11 cellular contexts compared by ENCODE assay signal in the genomic region with DNA sequence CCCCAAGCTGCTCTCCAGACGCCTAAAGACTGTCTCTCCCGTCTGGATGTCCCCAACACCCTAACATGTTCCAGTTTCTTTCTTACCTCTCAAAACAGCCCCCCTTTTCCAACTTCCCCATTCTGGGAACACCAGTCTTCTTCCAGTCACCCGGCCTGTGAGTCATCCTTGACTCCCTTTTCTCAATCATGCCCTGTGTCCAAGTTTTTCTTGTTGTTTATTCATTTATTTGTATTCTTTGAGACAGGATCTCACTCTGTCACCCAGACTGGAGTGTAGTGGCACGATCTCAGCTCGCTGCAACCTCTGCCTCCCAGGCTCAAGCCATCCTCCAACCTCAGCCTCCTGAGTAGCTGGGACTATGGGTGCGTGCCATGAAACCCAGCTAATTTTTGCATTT. TPM values are rescaled to one million over a fixed set of nuclear protein-coding genes. Genes with fewer than 3 reads are reported as not detected.
DNase-seq lines count a peak whose midpoint lies in the region; ATAC-seq, FAIRE-seq and TF ChIP-seq lines count a peak whose summit lies in the region.
"Had no signal": no experiment of that assay in that cellular context is flagged by ENCODE, and none has a peak within 500 bp of the region (broad histone marks: within the 10 kb centered on the region; RNA-seq: fewer than 3 reads in every experiment).

No MANE protein-coding gene starts in this region.

- H3K27ac Mint-ChIP-seq in T-helper 2 cell treated with Interferon-gamma antibody and Interleukin-4, amounts not matched to agents 5 μg/mL and 100 μg/mL, for 36 hours: peak overlapping the region; percentile 64

- no peak for FAIRE-seq in urothelium cell line (lab: Jason Lieb, UNC)

- DNase-seq in T-helper 2 cell treated with Interferon-gamma antibody and Interleukin-4, amounts not matched to agents 5 μg/mL and 100 μg/mL, for 36 hours (ENCODE audit: low spot score): no peak
- DNase-seq in T-helper 2 cell: no peak
- no peak for DNase-seq in adipocyte (ENCODE audit: low read depth)
- peak; percentile 36 for DNase-seq in urothelium cell line (ENCODE audit: low spot score)
- DNase-seq in posterior cingulate gyrus: no peak
- DNase-seq: activated CD4-positive, CD25-positive, alpha-beta regulatory T cell; activated naive CD4-positive, alpha-beta T cell treated with anti-CD3 and anti-CD28 coated beads, Interleukin-2, amount 50 U/mL, for 16 hours; KG1 had no signal

- 79% methylated on average over 6 of the region's 6 CpGs for WGBS in liver

- intact Hi-C loops in posterior cingulate gyrus (cut with DNase I): no loop called here

- no peak for TF ChIP-seq CTCF in liver (IDR thresholded peaks at IDR 0.05; ENCODE audit: low read depth, low read length, missing input control)

- TF ChIP-seq RAD21 in liver (IDR thresholded peaks at IDR 0.05): no peak

- H3K27ac ChIP-seq in liver (ENCODE audit: low read depth in 1 of 2, low read length in 2 of 2): peak overlapping the region; percentile 81 to 96

- ATAC-seq in GM19035 (IDR thresholded peaks at IDR 0.05; ENCODE audit: unreplicated experiment): no peak
- ATAC-seq in HG03135 (IDR thresholded peaks at IDR 0.05; ENCODE audit: unreplicated experiment): no peak

- H3K9me3 Mint-ChIP-seq in T-helper 2 cell treated with Interferon-gamma antibody and Interleukin-4, amounts not matched to agents 5 μg/mL and 100 μg/mL, for 36 hours: no peaks in the 10 kb centered on the region

- H3K36me3 ChIP-seq in adipocyte (ENCODE audit: control insufficient read depth, insufficient read depth, low read length, severe bottlenecking): no peaks in the 10 kb centered on the region
- H3K36me3 ChIP-seq in liver (ENCODE audit: control insufficient read depth in 4 of 4, insufficient read depth in 3 of 4, low read depth in 1 of 4, low read length in 3 of 4): peaks cover 0 to 3% (median under 1%) of the 10 kb centered on the region in 4 donors

- peaks cover 47% of the 10 kb centered on the region for H3K36me3 Mint-ChIP-seq in T-helper 2 cell treated with Interferon-gamma antibody and Interleukin-4, amounts not matched to agents 5 μg/mL and 100 μg/mL, for 36 hours (ENCODE audit: low read depth)

- no peaks in the 10 kb centered on the region for H3K9me3 ChIP-seq in adipocyte (ENCODE audit: control insufficient read depth, low read length)
- H3K9me3 ChIP-seq in liver (ENCODE audit: control insufficient read depth in 4 of 4, low read length in 3 of 4): no peaks in the 10 kb centered on the region

- H3K4me3 ChIP-seq in adipocyte (ENCODE audit: low read length) (peak overlapping the region; percentile 36), liver (ENCODE audit: low read depth in 1 of 3, low read length in 3 of 3) (no peak overlapping the region)

- H3K27me3 ChIP-seq in adipocyte (replicated peaks; ENCODE audit: control insufficient read depth, insufficient read depth, low read length): no peaks in the 10 kb centered on the region
- no peaks in the 10 kb centered on the region for H3K27me3 ChIP-seq in liver (ENCODE audit: control insufficient read depth in 4 of 4, insufficient read depth in 4 of 4, low read length in 3 of 4)

- peak overlapping the region; percentile 74 for H3K9ac ChIP-seq in adipocyte (ENCODE audit: low read length)
- H3K9ac ChIP-seq in liver (ENCODE audit: low read depth in 1 of 2, low read length in 2 of 2): no peak overlapping the region

- peak overlapping the region; percentile 6 for H3K4me3 Mint-ChIP-seq in T-helper 2 cell treated with Interferon-gamma antibody and Interleukin-4, amounts not matched to agents 5 μg/mL and 100 μg/mL, for 36 hours

- H3K4me1 ChIP-seq in adipocyte (ENCODE audit: control insufficient read depth, insufficient read depth, low read length) (peaks cover 42% of the 10 kb centered on the region), liver (ENCODE audit: control insufficient read depth in 4 of 4, insufficient read depth in 4 of 4, low read length in 3 of 4) (peaks cover 2 to 14% (median 5%) of the 10 kb centered on the region in 4 donors)

- no peaks in the 10 kb centered on the region for H3K27me3 Mint-ChIP-seq in T-helper 2 cell treated with Interferon-gamma antibody and Interleukin-4, amounts not matched to agents 5 μg/mL and 100 μg/mL, for 36 hours (ENCODE audit: low read depth)

- peaks cover 28% of the 10 kb centered on the region for H3K4me1 Mint-ChIP-seq in T-helper 2 cell treated with Interferon-gamma antibody and Interleukin-4, amounts not matched to agents 5 μg/mL and 100 μg/mL, for 36 hours (ENCODE audit: low read depth)

TF ChIP-seq in liver, 16 proteins besides CTCF, POLR2A, EP300 and RAD21:
- TF ChIP-seq, protein P1, sequence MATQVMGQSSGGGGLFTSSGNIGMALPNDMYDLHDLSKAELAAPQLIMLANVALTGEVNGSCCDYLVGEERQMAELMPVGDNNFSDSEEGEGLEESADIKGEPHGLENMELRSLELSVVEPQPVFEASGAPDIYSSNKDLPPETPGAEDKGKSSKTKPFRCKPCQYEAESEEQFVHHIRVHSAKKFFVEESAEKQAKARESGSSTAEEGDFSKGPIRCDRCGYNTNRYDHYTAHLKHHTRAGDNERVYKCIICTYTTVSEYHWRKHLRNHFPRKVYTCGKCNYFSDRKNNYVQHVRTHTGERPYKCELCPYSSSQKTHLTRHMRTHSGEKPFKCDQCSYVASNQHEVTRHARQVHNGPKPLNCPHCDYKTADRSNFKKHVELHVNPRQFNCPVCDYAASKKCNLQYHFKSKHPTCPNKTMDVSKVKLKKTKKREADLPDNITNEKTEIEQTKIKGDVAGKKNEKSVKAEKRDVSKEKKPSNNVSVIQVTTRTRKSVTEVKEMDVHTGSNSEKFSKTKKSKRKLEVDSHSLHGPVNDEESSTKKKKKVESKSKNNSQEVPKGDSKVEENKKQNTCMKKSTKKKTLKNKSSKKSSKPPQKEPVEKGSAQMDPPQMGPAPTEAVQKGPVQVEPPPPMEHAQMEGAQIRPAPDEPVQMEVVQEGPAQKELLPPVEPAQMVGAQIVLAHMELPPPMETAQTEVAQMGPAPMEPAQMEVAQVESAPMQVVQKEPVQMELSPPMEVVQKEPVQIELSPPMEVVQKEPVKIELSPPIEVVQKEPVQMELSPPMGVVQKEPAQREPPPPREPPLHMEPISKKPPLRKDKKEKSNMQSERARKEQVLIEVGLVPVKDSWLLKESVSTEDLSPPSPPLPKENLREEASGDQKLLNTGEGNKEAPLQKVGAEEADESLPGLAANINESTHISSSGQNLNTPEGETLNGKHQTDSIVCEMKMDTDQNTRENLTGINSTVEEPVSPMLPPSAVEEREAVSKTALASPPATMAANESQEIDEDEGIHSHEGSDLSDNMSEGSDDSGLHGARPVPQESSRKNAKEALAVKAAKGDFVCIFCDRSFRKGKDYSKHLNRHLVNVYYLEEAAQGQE (IDR thresholded peaks at IDR 0.05): no peak
- TF ChIP-seq JUND (IDR thresholded peaks at IDR 0.05) (peak in 1 of 2 donors; percentile 42), SP1 (IDR thresholded peaks at IDR 0.05) (no peak)

RNA-seq across cellular contexts. Expression of a gene that starts 15.6 kb away (rescaled TPM):
- 10 to 100 TPM in 1 of 2 donors, 1 to 10 TPM in 1; 5.9 to 14.0 TPM for total RNA-seq in liver
- 10 to 100 TPM; 11.5 to 15.9 TPM for polyA plus RNA-seq in liver
